Comparison of ENCODE assay signal across 9 cellular contexts in the genomic region with DNA sequence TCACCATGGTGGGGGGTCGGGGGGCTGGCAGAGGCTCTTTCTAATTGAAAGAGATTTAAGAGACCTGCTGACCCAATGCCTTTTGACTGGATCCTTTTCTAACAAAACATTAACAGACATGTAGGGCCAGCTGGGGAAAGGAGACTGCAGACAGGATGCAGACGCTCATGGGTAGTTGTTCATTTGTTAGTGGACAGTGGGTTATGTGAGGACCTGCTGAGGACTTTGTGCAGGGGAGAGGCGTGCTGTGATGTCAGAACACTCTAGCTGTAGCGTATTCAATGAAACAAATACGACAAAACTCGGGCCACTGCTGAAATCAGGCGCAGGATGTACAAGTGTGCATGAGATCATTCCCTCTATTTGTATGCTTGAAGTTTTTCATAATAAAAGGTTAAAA. TPM values are rescaled to one million over a fixed set of nuclear protein-coding genes. Genes with fewer than 3 reads are reported as not detected.
DNase-seq lines count a peak whose midpoint lies in the region; ATAC-seq, FAIRE-seq and TF ChIP-seq lines count a peak whose summit lies in the region.
"Had no signal": no experiment of that assay in that cellular context is flagged by ENCODE, and none has a peak within 500 bp of the region (broad histone marks: within the 10 kb centered on the region; RNA-seq: fewer than 3 reads in every experiment).

No MANE protein-coding gene starts in this region.

- TF ChIP-seq CTCF in SK-N-SH (IDR thresholded peaks at IDR 0.05) = no peak
- TF ChIP-seq CTCF in H1 (IDR thresholded peaks at IDR 0.05; ENCODE audit: control extremely low read depth in 1 of 3, insufficient read depth in 1 of 3, low read depth in 1 of 3, low read length in 3 of 3) = no peak
- TF ChIP-seq CTCF in upper lobe of left lung (IDR thresholded peaks at IDR 0.05) = no peak

- 0 out of 2 replicates have a peak overlapping the region, but pooled peaks have one; percentile 97 for H2BK20ac ChIP-seq in H1 (ENCODE audit: low read length)

- CTCF ChIA-PET in SK-N-SH (lab: Yijun Ruan, JAX) = interaction anchor here (0.7 to 9.2 kb wide), 19 partner anchors 8 to 418 kb away, joined by 3 to 116 read pairs (median 8); a partner anchor contains a TSS
- CTCF ChIA-PET in H1 (lab: Charles Lee; ENCODE audit: partially characterized antibody) = interaction anchor here (0.6 to 12.0 kb wide), 27 partner anchors 8 to 409 kb away, joined by 3 to 171 read pairs (median 4); a partner anchor contains a TSS
- CTCF ChIA-PET in activated naive CD4-positive, alpha-beta T cell treated with anti-CD3 and anti-CD28 coated beads, Interleukin-2, amount 10 ng/mL, durations not matched to agents 7 days and 5 days (lab: Charles Lee) = interaction anchor here (1.2 to 15.6 kb wide), 4 partner anchors 22 to 315 kb away, joined by 5 to 144 read pairs (median 24); a partner anchor contains a TSS

- H3K56ac ChIP-seq in H1 (replicated peaks; ENCODE audit: insufficient read length, low read depth, low read length) = no peak overlapping the region

- no peak overlapping the region for H2BK120ac ChIP-seq in H1 (replicated peaks; ENCODE audit: low read depth, low read length)

- H3K36me3 Mint-ChIP-seq in activated naive CD4-positive, alpha-beta T cell treated with anti-CD3 and anti-CD28 coated beads, Interleukin-2, amount 10 ng/mL, durations not matched to agents 7 days and 5 days = no peaks in the 10 kb centered on the region

- no peak overlapping the region for H3K4me3 Mint-ChIP-seq in activated naive CD4-positive, alpha-beta T cell treated with anti-CD3 and anti-CD28 coated beads, Interleukin-2, amount 10 ng/mL, durations not matched to agents 7 days and 5 days

- no peaks in the 10 kb centered on the region for H4K20me1 ChIP-seq in SK-N-SH (ENCODE audit: insufficient read depth)
- no peaks in the 10 kb centered on the region for H4K20me1 ChIP-seq in H1 (replicated peaks in 1 of 2; ENCODE audit: control insufficient read depth in 1 of 2, insufficient read depth in 2 of 2, low read length in 2 of 2)

- no peaks in the 10 kb centered on the region for H3K27me3 ChIP-seq in SK-N-SH (ENCODE audit: insufficient read depth)
- H3K27me3 ChIP-seq in H1 (replicated peaks in 1 of 4; ENCODE audit: control insufficient read depth in 3 of 4, extremely low read depth in 1 of 4, insufficient read depth in 3 of 4, low read length in 3 of 4) = no peaks in the 10 kb centered on the region
- no peaks in the 10 kb centered on the region for H3K27me3 ChIP-seq in mucosa of rectum (ENCODE audit: control insufficient read depth in 2 of 2, insufficient read depth in 2 of 2, low read length in 2 of 2)
- H3K27me3 ChIP-seq in upper lobe of left lung = no peaks in the 10 kb centered on the region

- H3K36me3 ChIP-seq in SK-N-SH (replicated peaks in 1 of 2; ENCODE audit: control insufficient read depth in 1 of 2, insufficient read depth in 2 of 2, low read length in 1 of 2) (no peaks in the 10 kb centered on the region), H1 (ENCODE audit: control insufficient read depth in 2 of 4, insufficient read depth in 4 of 4, low read length in 3 of 4) (no peaks in the 10 kb centered on the region), mucosa of rectum (ENCODE audit: control insufficient read depth in 2 of 2, insufficient read depth in 2 of 2, low read length in 2 of 2) (no peaks in the 10 kb centered on the region), upper lobe of left lung (no peaks in the 10 kb centered on the region)

- no peak overlapping the region for H3K27ac Mint-ChIP-seq in activated naive CD4-positive, alpha-beta T cell treated with anti-CD3 and anti-CD28 coated beads, Interleukin-2, amount 10 ng/mL, durations not matched to agents 7 days and 5 days

- H2BK12ac ChIP-seq in H1 (ENCODE audit: low read depth, low read length) = peak overlapping the region; percentile 96; the same call in 1 of the 2 replicates

- 0 out of 2 replicates have a peak overlapping the region, but pooled peaks have one; percentile 29 for H2AFZ ChIP-seq in SK-N-SH (ENCODE audit: low read depth)
- no peak overlapping the region for H2AFZ ChIP-seq in H1 (ENCODE audit: low read length)

- H3K9me2 ChIP-seq in SK-N-SH = no peaks in the 10 kb centered on the region

- H2BK5ac ChIP-seq in H1 (ENCODE audit: low read depth, low read length) = peak overlapping the region; percentile 94; the same call in 1 of the 2 replicates

- no peaks in the 10 kb centered on the region for H3K79me2 ChIP-seq in SK-N-SH (ENCODE audit: insufficient read depth)
- H3K79me2 ChIP-seq in H1 (ENCODE audit: control insufficient read depth in 1 of 2, insufficient read depth in 2 of 2, low read length in 2 of 2) = no peaks in the 10 kb centered on the region

- H4K8ac ChIP-seq in H1 (ENCODE audit: extremely low read depth, insufficient read depth, low read length) = no peak overlapping the region

- no peaks in the 10 kb centered on the region for H3K23me2 ChIP-seq in H1 (ENCODE audit: low read depth, low read length)

- H3K4me1 ChIP-seq in SK-N-SH (ENCODE audit: control insufficient read depth in 1 of 2, insufficient read depth in 2 of 2, low read depth in 1 of 2, low read length in 1 of 2) (peaks cover 15 to 24% of the 10 kb centered on the region in 2 experiments; a peak in 3 of 4 replicates), H1 (replicated peaks in 1 of 4; ENCODE audit: control insufficient read depth in 3 of 4, insufficient read depth in 4 of 4, low read length in 3 of 4) (peaks cover 7 to 35% (median 23%) of the 10 kb centered on the region in 4 experiments), mucosa of rectum (ENCODE audit: control insufficient read depth in 2 of 2, insufficient read depth in 2 of 2, low read length in 2 of 2) (peaks cover 14 to 24% of the 10 kb centered on the region in 2 donors), upper lobe of left lung (no peaks in the 10 kb centered on the region)

- no peaks in the 10 kb centered on the region for H3K4me1 Mint-ChIP-seq in activated naive CD4-positive, alpha-beta T cell treated with anti-CD3 and anti-CD28 coated beads, Interleukin-2, amount 10 ng/mL, durations not matched to agents 7 days and 5 days

- ATAC-seq in SK-N-SH treated with all-trans-retinoic acid at 6 μM for 48 hours = no peak
- no peak for ATAC-seq in upper lobe of left lung (ENCODE audit: low FRiP score in 2 of 2)

- no peak overlapping the region for H3K27ac ChIP-seq in SK-N-SH (ENCODE audit: low read depth in 2 of 2, low read length in 1 of 2)
- no peak overlapping the region for H3K27ac ChIP-seq in H1 (ENCODE audit: low read depth, low read length)
- peak overlapping the region; percentile 66 to 77 for H3K27ac ChIP-seq in mucosa of rectum (ENCODE audit: low read depth in 2 of 2, low read length in 2 of 2)
- H3K27ac ChIP-seq in upper lobe of left lung = peak overlapping the region; percentile 60 to 85 (median 80)

- H4K91ac ChIP-seq in H1 (replicated peaks; ENCODE audit: insufficient read length, low read length) = peak overlapping the region; percentile 98

- no peak overlapping the region for H3K23ac ChIP-seq in H1 (ENCODE audit: insufficient read length)

- H4K5ac ChIP-seq in H1 (ENCODE audit: insufficient read length, low read depth, low read length) = no peak overlapping the region

- TF ChIP-seq POLR2A in H1 (IDR thresholded peaks at IDR 0.05; ENCODE audit: control extremely low read depth in 1 of 2, low read depth in 2 of 2, low read length in 2 of 2) = no peak
- no peak for TF ChIP-seq POLR2A in upper lobe of left lung (IDR thresholded peaks at IDR 0.05)

- H3K4ac ChIP-seq in H1 (replicated peaks; ENCODE audit: insufficient read length, low read depth, low read length) = peak overlapping the region; percentile 83

- no peak overlapping the region for H3K9ac ChIP-seq in SK-N-SH
- no peak overlapping the region for H3K9ac ChIP-seq in H1 (replicated peaks in 1 of 4; ENCODE audit: extremely low read depth in 1 of 4, low read depth in 3 of 4, low read length in 3 of 4)
- H3K9ac ChIP-seq in mucosa of rectum (ENCODE audit: low read depth in 1 of 2, low read length in 2 of 2) = peak overlapping the region; percentile 17 to 60

- no peak overlapping the region for H3K14ac ChIP-seq in H1 (ENCODE audit: insufficient read length)

- POLR2A ChIA-PET in SK-N-SH (lab: Yijun Ruan, JAX) = no interaction called here
- POLR2A ChIA-PET in H1 (lab: Charles Lee; ENCODE audit: partially characterized antibody) = interaction anchor here (0.6 to 2.8 kb wide), 3 partner anchors 16 to 151 kb away, joined by 3 to 14 read pairs (median 4); no protein-coding TSS in a partner anchor

- no peak overlapping the region for H2BK15ac ChIP-seq in H1 (ENCODE audit: low read length)

- 0 out of 2 replicates have a peak overlapping the region, but pooled peaks have one; percentile 26 for H3K4me2 ChIP-seq in SK-N-SH
- H3K4me2 ChIP-seq in H1 (ENCODE audit: insufficient read depth in 1 of 2, low read depth in 2 of 2, low read length in 2 of 2) = no peak overlapping the region

- TF ChIP-seq RAD21 in SK-N-SH (IDR thresholded peaks at IDR 0.05; ENCODE audit: low read length) = no peak
- TF ChIP-seq RAD21 in H1 (IDR thresholded peaks at IDR 0.05 in 1 of 2, conservative IDR thresholded peaks at IDR 0.05 in 1 of 2; ENCODE audit: low read depth in 2 of 2, low read length in 2 of 2) = no peak

- no peaks in the 10 kb centered on the region for H3K9me3 Mint-ChIP-seq in activated naive CD4-positive, alpha-beta T cell treated with anti-CD3 and anti-CD28 coated beads, Interleukin-2, amount 10 ng/mL, durations not matched to agents 7 days and 5 days

- FAIRE-seq in H1 (lab: Jason Lieb, UNC) = no peak

- H2AK5ac ChIP-seq in H1 (ENCODE audit: low read depth, low read length) = 0 out of 2 replicates have a peak overlapping the region, but pooled peaks have one; percentile 49

- H3K9me3 ChIP-seq in SK-N-SH (no peaks in the 10 kb centered on the region), H1 (ENCODE audit: insufficient read depth in 2 of 2, low read depth in 1 of 2, low read length in 1 of 2) (no peaks in the 10 kb centered on the region), mucosa of rectum (ENCODE audit: control insufficient read depth in 2 of 2, low read length in 2 of 2) (no peaks in the 10 kb centered on the region), upper lobe of left lung (no peaks in the 10 kb centered on the region)

- H3K79me1 ChIP-seq in H1 (ENCODE audit: low read depth, low read length) = no peaks in the 10 kb centered on the region

- peaks cover 57% of the 10 kb centered on the region for H3K27me3 Mint-ChIP-seq in activated naive CD4-positive, alpha-beta T cell treated with anti-CD3 and anti-CD28 coated beads, Interleukin-2, amount 10 ng/mL, durations not matched to agents 7 days and 5 days

- H3K4me3 ChIP-seq in SK-N-SH (ENCODE audit: low read depth in 2 of 2, low read length in 1 of 2) (no peak overlapping the region), H1 (ENCODE audit: extremely low read depth in 1 of 4, insufficient read depth in 2 of 4, low read depth in 3 of 4, low read length in 4 of 4) (no peak overlapping the region), mucosa of rectum (ENCODE audit: low read length in 2 of 2) (peak overlapping the region in 1 of 2 donors; percentile 1), upper lobe of left lung (peak overlapping the region in 3 of 4 donors; percentile 29 to 44 (median 41))

- TF ChIP-seq EP300 in SK-N-SH (IDR thresholded peaks at IDR 0.05; ENCODE audit: borderline replicate concordance in 1 of 2, low read depth in 1 of 2, low read length in 1 of 2) = no peak
- TF ChIP-seq EP300 in H1 (IDR thresholded peaks at IDR 0.05; ENCODE audit: borderline replicate concordance in 1 of 2, low read depth in 2 of 2, low read length in 2 of 2) = no peak
- no peak for TF ChIP-seq EP300 in upper lobe of left lung (IDR thresholded peaks at IDR 0.05)

- DNase-seq in SK-N-SH (no peak), H1 (ENCODE audit: low read depth in 1 of 2, low spot score in 2 of 2) (no peak), upper lobe of left lung (no peak), NCI-H1092 treated with DMSO at 0.1 percent for 48 hours (lab: John Stamatoyannopoulos, UW) (no peak), RPMI8226 (no peak)
- no peak for DNase-seq in activated naive CD4-positive, alpha-beta T cell treated with anti-CD3 and anti-CD28 coated beads, Interleukin-2, amount 10 ng/mL, durations not matched to agents 7 days and 5 days
- DNase-seq: central memory CD4-positive, alpha-beta T cell had no signal

- no peak overlapping the region; the same call in 1 of the 2 replicates for H3K18ac ChIP-seq in H1 (ENCODE audit: extremely low read depth, low read length)

- no peaks in the 10 kb centered on the region for H3F3A ChIP-seq in SK-N-SH (replicated peaks; ENCODE audit: insufficient read depth)

- WGBS in SK-N-SH (ENCODE audit: low lambda C conversion rate) = 89% methylated on average over 7 of the region's 7 CpGs
- 84% methylated on average over 7 of the region's 7 CpGs; no CpG with 5 or more reads in 1 of the 2 experiments for WGBS in H1 (ENCODE audit: extremely low coverage in 1 of 2, insufficient coverage in 1 of 2, insufficient read length in 1 of 2, insufficient replicate concordance in 2 of 2, low coverage in 1 of 2, low lambda C conversion rate in 2 of 2, missing lambda C conversion rate in 1 of 2), 2 experiments
- 67 to 78% methylated on average over 6 to 7 of the region's 7 CpGs for WGBS in upper lobe of left lung, 2 donors

RNA-seq across cellular contexts. Expression of a gene that starts 1.1 kb away (rescaled TPM):
- polyA plus RNA-seq in SK-N-SH (2012; rRNA removed) (0.13 and 0.21 TPM in 2 replicates), H1 (2011; rRNA removed) (0.73 and 0.93 TPM in 2 replicates)
- polyA plus RNA-seq in SK-N-SH (2012; cell fraction: cytosol; rRNA removed) = 0.07 and 0.08 TPM in 2 replicates
- 0.18 and 0.32 TPM in 2 replicates for polyA plus RNA-seq in SK-N-SH (2012; cell fraction: nucleus; rRNA removed)
- 0.22 and 0.23 TPM in 2 replicates for total RNA-seq in H1 (2021; fragmentation: NEBNext Ultra II Directional; extraction: Animal tissue kit (Norgen Biotek cat#: 25700))
- polyA plus RNA-seq in H1 (2011; cell fraction: cytosol; rRNA removed) = 0.72 TPM
- polyA plus RNA-seq in H1 (2011; cell fraction: nucleus; rRNA removed) = 0.80 TPM
- polyA plus RNA-seq in H1 (2012, experiment 1 of 2) = 0.25 to 0.81 TPM (median 0.46 TPM) in 4 replicates
- polyA plus RNA-seq in H1 (2012, experiment 2 of 2) = 0.26 TPM
- 0.14 TPM for polyA plus RNA-seq in H1 (2013, experiment 1 of 2)
- 0.13 TPM for polyA plus RNA-seq in H1 (2013, experiment 2 of 2)
- 0.66 and 0.69 TPM in 2 replicates for polyA minus RNA-seq in H1 (2011; rRNA and poly(A)+ RNA removed)
- polyA minus RNA-seq in H1 (2011; cell fraction: cytosol; rRNA and poly(A)+ RNA removed) = not detected
- polyA minus RNA-seq in H1 (2011; cell fraction: nucleus; rRNA and poly(A)+ RNA removed) = 1.00 TPM
- 10 to 100 TPM in 1 of 6 donors, 1 to 10 TPM in 5; 1.9 to 11.5 (median 4.9) TPM for total RNA-seq in upper lobe of left lung

RNA-seq across cellular contexts. Expression of a gene that starts 34.1 kb away (rescaled TPM):
- polyA plus RNA-seq in SK-N-SH (2012; rRNA removed) (49.8 and 59.0 TPM in 2 replicates), H1 (2011; rRNA removed) (44.1 and 52.1 TPM in 2 replicates)
- polyA plus RNA-seq in SK-N-SH (2012; cell fraction: cytosol; rRNA removed) = 43.2 and 47.9 TPM in 2 replicates
- 37.4 and 42.0 TPM in 2 replicates for polyA plus RNA-seq in SK-N-SH (2012; cell fraction: nucleus; rRNA removed)
- total RNA-seq in H1 (2021; fragmentation: NEBNext Ultra II Directional; extraction: Animal tissue kit (Norgen Biotek cat#: 25700)) = 104 and 107 TPM in 2 replicates
- 57.4 TPM for polyA plus RNA-seq in H1 (2011; cell fraction: cytosol; rRNA removed)
- 62.0 TPM for polyA plus RNA-seq in H1 (2011; cell fraction: nucleus; rRNA removed)
- 117 to 214 TPM (median 170 TPM) in 4 replicates for polyA plus RNA-seq in H1 (2012, experiment 1 of 2)
- 56.3 TPM for polyA plus RNA-seq in H1 (2012, experiment 2 of 2)
- 88.8 TPM for polyA plus RNA-seq in H1 (2013, experiment 1 of 2)
- 97.1 TPM for polyA plus RNA-seq in H1 (2013, experiment 2 of 2)
- 13.7 and 13.9 TPM in 2 replicates for polyA minus RNA-seq in H1 (2011; rRNA and poly(A)+ RNA removed)
- 12.4 TPM for polyA minus RNA-seq in H1 (2011; cell fraction: cytosol; rRNA and poly(A)+ RNA removed)
- polyA minus RNA-seq in H1 (2011; cell fraction: nucleus; rRNA and poly(A)+ RNA removed) = 21.4 TPM
- 10 to 100 TPM in 5 of 6 donors, 1 to 10 TPM in 1; 8.9 to 53.0 (median 18.2) TPM for total RNA-seq in upper lobe of left lung

RNA-seq across cellular contexts. Expression of a gene that starts 43.4 kb away (rescaled TPM):
- polyA plus RNA-seq in SK-N-SH (2012; rRNA removed) = 56.5 and 59.5 TPM in 2 replicates
- polyA plus RNA-seq in SK-N-SH (2012; cell fraction: cytosol; rRNA removed) = 32.2 and 37.6 TPM in 2 replicates
- 136 and 141 TPM in 2 replicates for polyA plus RNA-seq in SK-N-SH (2012; cell fraction: nucleus; rRNA removed)
- total RNA-seq in H1 (2021; fragmentation: NEBNext Ultra II Directional; extraction: Animal tissue kit (Norgen Biotek cat#: 25700)) = 54.1 and 57.3 TPM in 2 replicates
- 32.7 and 54.9 TPM in 2 replicates for polyA plus RNA-seq in H1 (2011; rRNA removed)
- 58.9 TPM for polyA plus RNA-seq in H1 (2011; cell fraction: cytosol; rRNA removed)
- 127 TPM for polyA plus RNA-seq in H1 (2011; cell fraction: nucleus; rRNA removed)
- 58.7 to 71.6 TPM (median 62.9 TPM) in 4 replicates for polyA plus RNA-seq in H1 (2012, experiment 1 of 2)
- polyA plus RNA-seq in H1 (2012, experiment 2 of 2) = 48.3 TPM
- 44.0 TPM for polyA plus RNA-seq in H1 (2013, experiment 1 of 2)
- 48.2 TPM for polyA plus RNA-seq in H1 (2013, experiment 2 of 2)
- polyA minus RNA-seq in H1 (2011; rRNA and poly(A)+ RNA removed) = 47.6 and 60.5 TPM in 2 replicates
- 36.8 TPM for polyA minus RNA-seq in H1 (2011; cell fraction: cytosol; rRNA and poly(A)+ RNA removed)
- 82.4 TPM for polyA minus RNA-seq in H1 (2011; cell fraction: nucleus; rRNA and poly(A)+ RNA removed)
- total RNA-seq in upper lobe of left lung = 100 to 1,000 TPM in 2 of 6 donors, 10 to 100 TPM in 4; 51.1 to 118 (median 66.2) TPM

RNA-seq across cellular contexts. Expression of a gene that starts 58.2 kb away (rescaled TPM):
- polyA plus RNA-seq in SK-N-SH (2012; rRNA removed) (not detected in 2 replicates), H1 (2011; rRNA removed) (0.31 TPM in 1 of 2 replicates, not detected in the other)
- polyA plus RNA-seq in SK-N-SH (2012; cell fraction: cytosol; rRNA removed) = not detected in 2 replicates
- not detected in 2 replicates for polyA plus RNA-seq in SK-N-SH (2012; cell fraction: nucleus; rRNA removed)
- not detected in 2 replicates for total RNA-seq in H1 (2021; fragmentation: NEBNext Ultra II Directional; extraction: Animal tissue kit (Norgen Biotek cat#: 25700))
- not detected for polyA plus RNA-seq in H1 (2011; cell fraction: cytosol; rRNA removed)
- polyA plus RNA-seq in H1 (2011; cell fraction: nucleus; rRNA removed) = not detected
- not detected in 4 replicates for polyA plus RNA-seq in H1 (2012, experiment 1 of 2)
- polyA plus RNA-seq in H1 (2012, experiment 2 of 2) = not detected
- not detected for polyA plus RNA-seq in H1 (2013, experiment 1 of 2)
- polyA plus RNA-seq in H1 (2013, experiment 2 of 2) = not detected
- polyA minus RNA-seq in H1 (2011; rRNA and poly(A)+ RNA removed) = not detected in 2 replicates
- polyA minus RNA-seq in H1 (2011; cell fraction: cytosol; rRNA and poly(A)+ RNA removed) = not detected
- polyA minus RNA-seq in H1 (2011; cell fraction: nucleus; rRNA and poly(A)+ RNA removed) = not detected
- total RNA-seq in upper lobe of left lung = not detected

Comparison
In these comparisons a context has a peak if more than half of its experiments do, and no peak if none do; other contexts are left out.
1. H3K27ac ChIP-seq: peak in mucosa of rectum (2 of 2) and upper lobe of left lung (4 of 4); none in SK-N-SH (0 of 2) and H1 (single experiment).
2. H3K4me3 ChIP-seq: peak in upper lobe of left lung (3 of 4); none in SK-N-SH (0 of 2) and H1 (0 of 4).
3. H3K9ac ChIP-seq: peak in mucosa of rectum (2 of 2); none in SK-N-SH (single experiment) and H1 (0 of 4).